Comparison of ENCODE assay signal across 8 cellular contexts in the genomic region with DNA sequence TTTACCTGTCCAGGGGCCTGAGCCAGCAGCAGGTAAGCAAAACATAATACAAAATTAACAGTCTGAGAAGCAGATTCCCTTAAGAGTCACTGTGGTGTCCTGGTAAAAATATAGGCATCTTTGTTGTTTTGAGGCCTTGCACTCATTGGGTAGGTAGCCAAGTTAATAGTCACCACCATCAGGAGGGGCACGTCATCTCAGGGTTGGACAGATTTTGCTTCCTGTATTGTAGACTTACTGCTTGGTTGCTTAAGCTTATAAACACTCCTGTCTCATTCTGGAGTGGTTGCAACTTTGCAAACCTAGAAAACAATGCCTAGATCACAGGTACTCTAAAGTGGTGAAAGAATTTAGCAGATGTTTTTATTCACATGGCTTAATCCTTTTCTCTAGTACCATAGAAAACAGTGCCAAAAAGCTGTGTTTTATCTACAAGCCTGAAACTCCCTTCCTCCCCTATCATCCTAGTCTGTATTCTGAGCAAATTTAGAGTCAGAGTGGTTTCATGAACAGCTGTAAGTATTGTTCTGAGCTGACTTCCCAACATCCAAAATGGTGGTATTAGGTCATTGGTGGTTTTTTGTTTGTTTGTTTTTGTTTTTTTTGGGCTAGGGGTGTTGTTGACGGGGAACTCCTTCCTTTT.
DNase-seq lines count a peak whose midpoint lies in the region; ATAC-seq, FAIRE-seq and TF ChIP-seq lines count a peak whose summit lies in the region.

No MANE protein-coding gene starts in this region.

- peak overlapping the region; percentile 92 for H3K27ac ChIP-seq in urinary bladder (ENCODE audit: low read depth)

- peaks cover 7% of the 10 kb centered on the region for H3K4me1 ChIP-seq in urinary bladder (ENCODE audit: insufficient read depth)

- H3K4me1 Mint-ChIP-seq in activated T-cell treated with anti-CD3 and anti-CD28 coated beads, Interleukin-2, amount 50 U/mL, for 4 hours (ENCODE audit: low read depth) = peaks cover 70% of the 10 kb centered on the region
- peaks cover 72% of the 10 kb centered on the region for H3K4me1 Mint-ChIP-seq in activated naive CD8-positive, alpha-beta T cell (ENCODE audit: low read depth)

- peak overlapping the region; percentile 92 for H3K27ac Mint-ChIP-seq in activated naive CD8-positive, alpha-beta T cell

- no peaks in the 10 kb centered on the region for H3K36me3 ChIP-seq in urinary bladder (ENCODE audit: insufficient read depth)

- H3K27me3 Mint-ChIP-seq in activated T-cell treated with anti-CD3 and anti-CD28 coated beads, Interleukin-2, amount 50 U/mL, for 4 hours (ENCODE audit: low read depth) = no peaks in the 10 kb centered on the region
- H3K27me3 Mint-ChIP-seq in activated naive CD8-positive, alpha-beta T cell = no peaks in the 10 kb centered on the region

- peaks cover 47% of the 10 kb centered on the region for H3K36me3 Mint-ChIP-seq in activated T-cell treated with anti-CD3 and anti-CD28 coated beads, Interleukin-2, amount 50 U/mL, for 4 hours (ENCODE audit: insufficient read depth)
- peaks cover 10% of the 10 kb centered on the region for H3K36me3 Mint-ChIP-seq in activated naive CD8-positive, alpha-beta T cell

- peak overlapping the region; percentile 47 for H3K4me3 ChIP-seq in urinary bladder (ENCODE audit: low read depth, low read length)

- WGBS in urinary bladder = 35% methylated on average over 2 of the region's 2 CpGs

- peak overlapping the region; percentile 85 for H3K4me3 Mint-ChIP-seq in activated T-cell treated with anti-CD3 and anti-CD28 coated beads, Interleukin-2, amount 50 U/mL, for 4 hours
- peak overlapping the region; percentile 85 for H3K4me3 Mint-ChIP-seq in activated naive CD8-positive, alpha-beta T cell

- ATAC-seq in activated T-cell treated with anti-CD3 and anti-CD28 coated beads, Interleukin-2, amount 50 U/mL, for 4 hours = peak; percentile 39 to 41
- ATAC-seq in HG03342 (IDR thresholded peaks at IDR 0.05; ENCODE audit: unreplicated experiment) = peak; percentile 39

- TF ChIP-seq CTCF in D721Med (IDR thresholded peaks at IDR 0.05; ENCODE audit: insufficient read depth, missing control alignments) = no peak

- H3K9me3 Mint-ChIP-seq in activated T-cell treated with anti-CD3 and anti-CD28 coated beads, Interleukin-2, amount 50 U/mL, for 4 hours = no peaks in the 10 kb centered on the region
- H3K9me3 Mint-ChIP-seq in activated naive CD8-positive, alpha-beta T cell (ENCODE audit: low read depth) = no peaks in the 10 kb centered on the region

- peak; percentile 11 for DNase-seq in activated T-cell treated with anti-CD3 and anti-CD28 coated beads, Interleukin-2, amount 50 U/mL, for 4 hours
- DNase-seq in activated T-cell treated with anti-CD3 and anti-CD28 coated beads, Interleukin-2, amount 50 U/mL, for 1 hour = no peak
- DNase-seq in kidney tubule cell (ENCODE audit: low spot score) = peak; percentile 85
- no peak for DNase-seq in nucleus accumbens (lab: John Stamatoyannopoulos, UW)
- no peak for DNase-seq in D721Med (ENCODE audit: insufficient read length, low spot score)

- FAIRE-seq in D721Med (lab: Jason Lieb, UNC) = no peak

Comparison
In these comparisons a context has a peak if more than half of its experiments do, and no peak if none do; other contexts are left out.
1. DNase-seq: peak in activated T-cell treated with anti-CD3 and anti-CD28 coated beads, Interleukin-2, amount 50 U/mL, for 4 hours (single experiment) and kidney tubule cell (single experiment); none in activated T-cell treated with anti-CD3 and anti-CD28 coated beads, Interleukin-2, amount 50 U/mL, for 1 hour (single experiment), nucleus accumbens (0 of 56) and D721Med (single experiment).